Comparison of ENCODE assay signal across 20 cellular contexts in genomic region chr12:8993827-8994226, GRCh38.
"Had no signal": no experiment of that assay in that cellular context is flagged by ENCODE, and none has a peak within 500 bp of the region (broad histone marks: within the 10 kb centered on the region; RNA-seq: fewer than 3 reads in every experiment).

No MANE protein-coding gene starts in this region.

- H3K4me1 Mint-ChIP-seq: nephron had no signal

- ATAC-seq: left lung, mucosa of descending colon had no signal

- H3K4me1 ChIP-seq: suprapubic skin had no signal

- H3K27me3 ChIP-seq: adrenal gland, cardiac muscle cell, esophagus muscularis mucosa, left lung, suprapubic skin had no signal

- H3K9me3 ChIP-seq: adrenal gland, esophagus muscularis mucosa, left lung, mucosa of descending colon, suprapubic skin had no signal

- H3K4me3 Mint-ChIP-seq: nephron had no signal

- H3K4me3 ChIP-seq: adrenal gland, cardiac muscle cell, esophagus muscularis mucosa, left lung, mucosa of descending colon, suprapubic skin had no signal

- H3K27ac ChIP-seq: adrenal gland, cardiac muscle cell, esophagus muscularis mucosa, left lung, suprapubic skin had no signal

- H3K36me3 ChIP-seq: adrenal gland, cardiac muscle cell, esophagus muscularis mucosa, left lung, suprapubic skin had no signal

- H3K9me3 Mint-ChIP-seq: nephron had no signal

- H3K27ac Mint-ChIP-seq: nephron had no signal

- DNase-seq: activated CD4-positive, alpha-beta T cell treated with anti-CD3 and anti-CD28 coated beads, Interleukin-2, amount 50 U/mL, for 4 hours; activated CD4-positive, CD25-positive, alpha-beta regulatory T cell treated with anti-CD3 and anti-CD28 coated beads, Interleukin-2, amount 50 U/mL, for 72 hours; activated CD8-positive, alpha-beta memory T cell treated with anti-CD3 and anti-CD28 coated beads, Interleukin-2, amount 50 U/mL, for 48 hours; activated effector memory CD4-positive, alpha-beta T cell treated with anti-CD3 and anti-CD28 coated beads, Interleukin-2, amount 50 U/mL, for 16 hours; adrenal gland; hippocampal formation; kidney; left lung; mucosa of descending colon; nucleus accumbens; posterior cingulate gyrus; retina; stimulated activated CD4-positive, alpha-beta T cell treated with anti-CD3 and anti-CD28 coated beads, Interleukin-15, amount 100 ng/mL, for 24 hours; stimulated activated CD4-positive, alpha-beta T cell treated with anti-CD3 and anti-CD28 coated beads, Interleukin-4, amount 100 ng/mL, for 1 hour; stimulated activated naive CD4-positive, alpha-beta T cell; T-helper 9 cell had no signal
